Comparison of ENCODE assay signal across 24 cellular contexts in genomic region chr10:5946786-5947185, GRCh38. TPM values are rescaled to one million over a fixed set of nuclear protein-coding genes. Genes with fewer than 3 reads are reported as not detected.
DNase-seq lines count a peak whose midpoint lies in the region; ATAC-seq, FAIRE-seq and TF ChIP-seq lines count a peak whose summit lies in the region.
"Had no signal": no experiment of that assay in that cellular context is flagged by ENCODE, and none has a peak within 500 bp of the region (broad histone marks: within the 10 kb centered on the region; RNA-seq: fewer than 3 reads in every experiment).

No MANE protein-coding gene starts in this region.

- no peaks in the 10 kb centered on the region for H3K9me3 ChIP-seq in right lobe of liver
- H3K9me3 ChIP-seq in HepG2 (ENCODE audit: low read length): no peaks in the 10 kb centered on the region
- no peaks in the 10 kb centered on the region for H3K9me3 ChIP-seq in endothelial cell of umbilical vein (replicated peaks; ENCODE audit: control insufficient read depth, insufficient read depth, low read length)
- no peaks in the 10 kb centered on the region for H3K9me3 ChIP-seq in aorta (ENCODE audit: control insufficient read depth, low read length)
- H3K9me3 ChIP-seq: A549 had no signal

- H3K4me3 ChIP-seq in right lobe of liver (no peak overlapping the region), HepG2 (replicated peaks in 1 of 3; ENCODE audit: insufficient read depth in 1 of 3, low read depth in 2 of 3, low read length in 3 of 3) (no peak overlapping the region), endothelial cell of umbilical vein (replicated peaks in 1 of 3; ENCODE audit: insufficient read depth in 1 of 3, low read depth in 1 of 3, low read length in 3 of 3) (no peak overlapping the region), aorta (ENCODE audit: low read length in 2 of 2) (no peak overlapping the region)
- H3K4me3 ChIP-seq: A549, GM12878 had no signal

- ATAC-seq in right lobe of liver (no peak), HepG2 (no peak), aorta (ENCODE audit: low FRiP score) (no peak), GM18502 (IDR thresholded peaks at IDR 0.05; ENCODE audit: poor library complexity, unreplicated experiment) (no peak)
- ATAC-seq in activated naive CD4-positive, alpha-beta T cell treated with anti-CD3 and anti-CD28 coated beads, Interleukin-2, amount 50 U/mL, for 72 hours: no peak
- ATAC-seq: A549; activated CD8-positive, alpha-beta memory T cell treated with anti-CD3 and anti-CD28 coated beads, Interleukin-2, amount 10 ng/mL, durations not matched to agents 7 days and 5 days; GM12878; left lobe of liver; SK-N-SH treated with all-trans-retinoic acid at 6 μM for 48 hours had no signal

- 74% methylated on average over 5 of the region's 8 CpGs for WGBS in right lobe of liver (ENCODE audit: insufficient coverage, low coverage, low lambda C conversion rate, missing lambda C conversion rate)
- 43% methylated on average over 7 of the region's 8 CpGs for WGBS in HepG2 (ENCODE audit: low lambda C conversion rate)
- WGBS in aorta, 2 donors: 87 to 94% methylated on average over 8 of the region's 8 CpGs

- H3K27me3 ChIP-seq in right lobe of liver (no peaks in the 10 kb centered on the region), HepG2 (ENCODE audit: control insufficient read depth in 1 of 2, insufficient read depth in 2 of 2, low read length in 2 of 2) (peaks cover 5 to 52% of the 10 kb centered on the region in 2 experiments), endothelial cell of umbilical vein (ENCODE audit: control insufficient read depth in 2 of 2, insufficient read depth in 2 of 2, low read length in 2 of 2) (no peaks in the 10 kb centered on the region), aorta (ENCODE audit: control insufficient read depth in 1 of 2, insufficient read depth in 2 of 2, low read length in 1 of 2) (no peaks in the 10 kb centered on the region)

- TF ChIP-seq RAD21 in HepG2 (CRISPR knock-in tag; IDR thresholded peaks at IDR 0.05): no peak

- FAIRE-seq in HepG2 (lab: Jason Lieb, UNC): no peak
- FAIRE-seq in endothelial cell of umbilical vein (lab: Jason Lieb, UNC): peak; percentile 33
- FAIRE-seq: A549, GM12878 had no signal

- H3K27ac ChIP-seq in right lobe of liver (peak overlapping the region in 2 of 3 donors; percentile 58 to 81), HepG2 (ENCODE audit: extremely low read length, insufficient read depth, low read length) (no peak overlapping the region), endothelial cell of umbilical vein (ENCODE audit: insufficient read depth, low read depth, low read length) (peak overlapping the region; percentile 14), aorta (ENCODE audit: low read depth in 1 of 2, low read length in 2 of 2) (peak overlapping the region in 1 of 2 donors; percentile 50)
- H3K27ac ChIP-seq: A549 had no signal

- dilution Hi-C loops in endothelial cell of umbilical vein (cut with MboI; ENCODE audit: extremely low pct_ligation_motif_present, low sequenced_read_pairs): no loop called here

- H3K36me3 ChIP-seq in right lobe of liver: no peaks in the 10 kb centered on the region
- H3K36me3 ChIP-seq in HepG2 (replicated peaks in 1 of 2; ENCODE audit: control insufficient read depth in 1 of 2, insufficient read depth in 2 of 2, low read length in 2 of 2): no peaks in the 10 kb centered on the region
- H3K36me3 ChIP-seq in endothelial cell of umbilical vein (ENCODE audit: control insufficient read depth in 2 of 2, extremely low read depth in 1 of 2, insufficient read depth in 2 of 2, low read length in 2 of 2): no peaks in the 10 kb centered on the region
- H3K36me3 ChIP-seq in aorta (ENCODE audit: control insufficient read depth in 1 of 2, insufficient read depth in 2 of 2, low read length in 1 of 2): no peaks in the 10 kb centered on the region

- H3K4me2 ChIP-seq in HepG2 (ENCODE audit: low read depth, low read length) (no peak overlapping the region), endothelial cell of umbilical vein (ENCODE audit: insufficient read depth, low read length) (no peak overlapping the region)
- H3K4me2 ChIP-seq: A549 had no signal

- H4K20me1 ChIP-seq in HepG2 (ENCODE audit: insufficient read depth, low read length) (no peaks in the 10 kb centered on the region), endothelial cell of umbilical vein (replicated peaks; ENCODE audit: control insufficient read depth, extremely low read depth, insufficient read depth, low read length) (no peaks in the 10 kb centered on the region)

- CTCF ChIA-PET in HepG2 (lab: Yijun Ruan, JAX; ENCODE audit: low intra/inter-chr PET ratio, low total read pairs): no interaction called here
- CTCF ChIA-PET in endothelial cell of umbilical vein (lab: Charles Lee): interaction anchor here (0.9 to 3.2 kb wide), 3 partner anchors 67 to 455 kb away, joined by 5 to 32 read pairs (median 20); no protein-coding TSS in a partner anchor

- TF ChIP-seq POLR2A in right lobe of liver (IDR thresholded peaks at IDR 0.05) (no peak), HepG2 (IDR thresholded peaks at IDR 0.05; ENCODE audit: insufficient read depth in 1 of 2, low read depth in 2 of 2, low read length in 2 of 2) (no peak), endothelial cell of umbilical vein (IDR thresholded peaks at IDR 0.05; ENCODE audit: low read depth, low read length) (no peak)

- H3K79me2 ChIP-seq in HepG2 (ENCODE audit: insufficient read depth, low read length) (no peaks in the 10 kb centered on the region), endothelial cell of umbilical vein (ENCODE audit: control insufficient read depth, insufficient read depth, low read length) (no peaks in the 10 kb centered on the region)

- POLR2A ChIA-PET in HepG2 (lab: Yijun Ruan, JAX) (no interaction called here), endothelial cell of umbilical vein (lab: Charles Lee) (interaction anchor here (0.6 kb wide), 1 partner anchor 210 kb away, joined by 3 read pairs; no protein-coding TSS in a partner anchor)

- TF ChIP-seq CTCF in right lobe of liver (IDR thresholded peaks at IDR 0.05) (no peak), HepG2 (CRISPR knock-in tag; IDR thresholded peaks at IDR 0.05) (no peak), endothelial cell of umbilical vein (IDR thresholded peaks at IDR 0.05; ENCODE audit: extremely low read depth in 1 of 2, insufficient read depth in 1 of 2, low read depth in 1 of 2, low read length in 2 of 2) (no peak)

- no peaks in the 10 kb centered on the region for H3K9me1 ChIP-seq in endothelial cell of umbilical vein (replicated peaks; ENCODE audit: control insufficient read depth, extremely low read depth, insufficient read depth, low read length)

- in situ Hi-C loops in HepG2 (cut with HindIII; ENCODE audit: extremely low pct_ligation_motif_present, low pct_unique_long_range_greater_than_20kb): no loop called here

- H3K9ac ChIP-seq in HepG2 (ENCODE audit: insufficient read depth, low read depth, low read length) (no peak overlapping the region), endothelial cell of umbilical vein (replicated peaks; ENCODE audit: extremely low read depth, insufficient read depth, low read length) (no peak overlapping the region)

- intact Hi-C loops in right lobe of liver (cut with DNase I): no loop called here
- intact Hi-C loops in HepG2 (cut with micrococcal nuclease; ENCODE audit: unreplicated experiment): loop anchor here (5.0 to 10.0 kb wide), 2 partner anchors 66 to 138 kb away; partner anchors contain the start of gene RBM17
- intact Hi-C loops in endothelial cell of umbilical vein (cut with micrococcal nuclease): loop anchor here (5.0 kb wide), 2 partner anchors 206 to 256 kb away; partner anchors contain the start of gene PFKFB3
- intact Hi-C loops in posterior vena cava (cut with DNase I): loop anchor here (5.0 to 10.0 kb wide), 2 partner anchors 138 to 226 kb away; partner anchors contain the start of gene RBM17 (in 1 of the 2)
- intact Hi-C loops in aorta (cut with DNase I): loop anchor here (2.0 to 10.0 kb wide), 3 partner anchors 30 to 141 kb away; partner anchors contain the start of genes IL15RA (in 1 of the 2) and RBM17 (in 1 of the 2)

- H2AFZ ChIP-seq in HepG2 (ENCODE audit: low read length) (no peak overlapping the region), endothelial cell of umbilical vein (ENCODE audit: low read depth, low read length) (no peak overlapping the region)

- H3K9me3 Mint-ChIP-seq in activated naive CD4-positive, alpha-beta T cell treated with anti-CD3 and anti-CD28 coated beads, Interleukin-2, amount 50 U/mL, for 72 hours: no peaks in the 10 kb centered on the region
- H3K9me3 Mint-ChIP-seq: activated CD4-positive, alpha-beta T cell treated with anti-CD3 and anti-CD28 coated beads, Interleukin-2, amount 10 ng/mL, durations not matched to agents 7 days and 5 days; immature natural killer cell had no signal

- H3K36me3 Mint-ChIP-seq in activated naive CD4-positive, alpha-beta T cell treated with anti-CD3 and anti-CD28 coated beads, Interleukin-2, amount 50 U/mL, for 72 hours: no peaks in the 10 kb centered on the region

- H3K27ac Mint-ChIP-seq in activated naive CD4-positive, alpha-beta T cell treated with anti-CD3 and anti-CD28 coated beads, Interleukin-2, amount 50 U/mL, for 72 hours: peak overlapping the region in 1 of 2 donors; percentile 57
- H3K27ac Mint-ChIP-seq: activated CD4-positive, alpha-beta T cell treated with anti-CD3 and anti-CD28 coated beads, Interleukin-2, amount 10 ng/mL, durations not matched to agents 7 days and 5 days; activated CD8-positive, alpha-beta memory T cell treated with anti-CD3 and anti-CD28 coated beads, Interleukin-2, amount 10 ng/mL, durations not matched to agents 7 days and 5 days; B cell had no signal

- H3K4me1 ChIP-seq in right lobe of liver (peaks cover 0 to 21% (median 6%) of the 10 kb centered on the region in 4 donors), HepG2 (ENCODE audit: insufficient read depth, low read length) (peaks cover 29% of the 10 kb centered on the region), endothelial cell of umbilical vein (ENCODE audit: control insufficient read depth, extremely low read depth, insufficient read depth, low read length) (peaks cover 55% of the 10 kb centered on the region), aorta (ENCODE audit: control insufficient read depth in 1 of 2, insufficient read depth in 2 of 2, low read length in 2 of 2) (no peaks in the 10 kb centered on the region)

- BruUV-seq in HepG2 (replicated peaks; lab: Mats Ljungman, UMichigan): no TSS peak
- BruUV-seq in endothelial cell of umbilical vein (replicated peaks; lab: Mats Ljungman, UMichigan): no TSS peak

- DNase-seq in right lobe of liver (no peak), HepG2 (ENCODE audit: low spot score) (no peak), endothelial cell of umbilical vein (ENCODE audit: low read depth, low spot score) (no peak), posterior vena cava (ENCODE audit: low spot score) (peak; percentile 64), aorta (peak; percentile 47 to 73), cortex of kidney (lab: John Stamatoyannopoulos, UW) (no peak)
- no peak for DNase-seq in activated naive CD4-positive, alpha-beta T cell treated with anti-CD3 and anti-CD28 coated beads, Interleukin-2, amount 50 U/mL, for 72 hours (ENCODE audit: low spot score in 2 of 2)
- DNase-seq: activated CD4-positive, alpha-beta T cell treated with anti-CD3 and anti-CD28 coated beads, Interleukin-2, amount 10 ng/mL, durations not matched to agents 7 days and 5 days; activated CD8-positive, alpha-beta memory T cell treated with anti-CD3 and anti-CD28 coated beads, Interleukin-2, amount 10 ng/mL, durations not matched to agents 7 days and 5 days; activated naive CD4-positive, alpha-beta T cell treated with anti-CD3 and anti-CD28 coated beads, Interleukin-2, amount 50 U/mL, for 16 hours; caudate nucleus; foreskin fibroblast; immature natural killer cell; NCI-H1105 treated with DMSO at 0.1 percent for 48 hours; NCI-H2029 treated with DMSO at 0.1 percent for 48 hours; NCI-H345; NCI-H748 treated with DMSO at 0.1 percent for 48 hours had no signal

- no peak for TF ChIP-seq EP300 in HepG2 (IDR thresholded peaks at IDR 0.05; ENCODE audit: low read depth in 2 of 2, low read length in 2 of 2)
- no peak for TF ChIP-seq EP300 in HepG2 (CRISPR knock-in tag; IDR thresholded peaks at IDR 0.05; ENCODE audit: borderline replicate concordance)

RNA-seq across cellular contexts. Expression of gene IL15RA, which starts 30.6 kb away (rescaled TPM):
- 10 to 100 TPM in 4 of 6 experiments, 1 to 10 TPM in 2; 6.2 to 42.7 (median 13.3) TPM for total RNA-seq in right lobe of liver
- total RNA-seq in HepG2 (2016; rRNA removed; fragmentation: Illumina TruSeq; extraction: Trizol): 0.53 and 0.66 TPM in 2 replicates
- total RNA-seq in HepG2 (2016; cell fraction: cytosol; rRNA removed; fragmentation: Illumina TruSeq; extraction: Trizol; ENCODE audit: low read depth): 0.30 TPM in 1 of 2 replicates, not detected in the other
- total RNA-seq in HepG2 (2016; cell fraction: insoluble cytoplasmic fraction; rRNA removed; fragmentation: Illumina TruSeq; extraction: Trizol): 0.49 and 0.67 TPM in 2 replicates
- 0.43 and 0.55 TPM in 2 replicates for total RNA-seq in HepG2 (2016; cell fraction: membrane; rRNA removed; fragmentation: Illumina TruSeq; extraction: Trizol)
- total RNA-seq in HepG2 (2016; cell fraction: nucleus; rRNA removed; fragmentation: Illumina TruSeq; extraction: Trizol): 0.37 TPM in 1 of 2 replicates, not detected in the other
- polyA plus RNA-seq in HepG2 (2011; rRNA removed): 0.77 and 0.85 TPM in 2 replicates
- polyA plus RNA-seq in HepG2 (2011; cell fraction: cytosol; rRNA removed): 0.39 and 0.58 TPM in 2 replicates
- 0.48 and 0.50 TPM in 2 replicates for polyA plus RNA-seq in HepG2 (2011; cell fraction: nucleus; rRNA removed)
- polyA plus RNA-seq in HepG2 (2012): 0.27 TPM in 1 of 2 replicates, not detected in the other
- polyA plus RNA-seq in HepG2 (2016; cell fraction: cytosol; fragmentation: Illumina TruSeq; extraction: Trizol; ENCODE audit: low read depth): 0.33 and 0.44 TPM in 2 replicates
- polyA plus RNA-seq in HepG2 (2016; cell fraction: insoluble cytoplasmic fraction; fragmentation: Illumina TruSeq; extraction: Trizol; ENCODE audit: low read depth): 0.43 and 0.53 TPM in 2 replicates
- 0.45 and 0.56 TPM in 2 replicates for polyA plus RNA-seq in HepG2 (2016; cell fraction: membrane; fragmentation: Illumina TruSeq; extraction: Trizol; ENCODE audit: low read depth)
- 0.68 and 0.77 TPM in 2 replicates for polyA plus RNA-seq in HepG2 (2016; cell fraction: nucleus; fragmentation: Illumina TruSeq; extraction: Trizol; ENCODE audit: insufficient read depth, low read depth)
- polyA minus RNA-seq in HepG2 (2011; rRNA and poly(A)+ RNA removed; ENCODE audit: low replicate concordance): 1.1 and 4.7 TPM in 2 replicates
- polyA minus RNA-seq in HepG2 (2011; cell fraction: cytosol; rRNA and poly(A)+ RNA removed): not detected in 2 replicates
- not detected in 2 replicates for polyA minus RNA-seq in HepG2 (2011; cell fraction: nucleus; rRNA and poly(A)+ RNA removed)
- total RNA-seq in endothelial cell of umbilical vein: 16.1 and 18.8 TPM in 2 replicates
- 20.6 and 25.1 TPM in 2 replicates for polyA plus RNA-seq in endothelial cell of umbilical vein
- polyA plus RNA-seq in endothelial cell of umbilical vein (2011; cell fraction: cytosol; rRNA removed): 19.8 and 24.2 TPM in 2 replicates
- polyA plus RNA-seq in endothelial cell of umbilical vein (2011; cell fraction: nucleus; rRNA removed): 11.9 and 12.5 TPM in 2 replicates
- 20.9 and 22.3 TPM in 2 replicates for polyA plus RNA-seq in endothelial cell of umbilical vein (2012)
- polyA minus RNA-seq in endothelial cell of umbilical vein: 6.8 and 10.8 TPM in 2 replicates
- 2.2 TPM for polyA minus RNA-seq in endothelial cell of umbilical vein (2011; cell fraction: cytosol; rRNA and poly(A)+ RNA removed)
- 2.8 and 3.0 TPM in 2 replicates for polyA minus RNA-seq in endothelial cell of umbilical vein (2011; cell fraction: nucleus; rRNA and poly(A)+ RNA removed)
- total RNA-seq in posterior vena cava: 10 to 100 TPM; 16.9 to 20.9 TPM
- total RNA-seq in aorta: 10 to 100 TPM; 19.0 to 21.2 TPM
- polyA plus RNA-seq in aorta: 10 to 100 TPM in 1 of 2 donors, 1 to 10 TPM in 1; 6.0 to 23.9 TPM
- 10 to 100 TPM in 1 of 2 donors, 1 to 10 TPM in 1; 6.6 to 16.7 TPM for total RNA-seq in activated naive CD4-positive, alpha-beta T cell treated with anti-CD3 and anti-CD28 coated beads, Interleukin-2, amount 50 U/mL, for 72 hours
- polyA plus RNA-seq: neural cell had no signal

RNA-seq across cellular contexts. Expression of gene FBH1, which starts 56.7 kb away (rescaled TPM):
- total RNA-seq in right lobe of liver (10 to 100 TPM; 30.8 to 38.6 (median 35.8) TPM), HepG2 (2016; rRNA removed; fragmentation: Illumina TruSeq; extraction: Trizol) (53.3 and 60.3 TPM in 2 replicates), endothelial cell of umbilical vein (86.1 and 97.0 TPM in 2 replicates), posterior vena cava (10 to 100 TPM; 75.1 to 78.6 TPM), aorta (100 to 1,000 TPM; 108 to 110 TPM)
- 46.8 and 53.6 TPM in 2 replicates for total RNA-seq in HepG2 (2016; cell fraction: cytosol; rRNA removed; fragmentation: Illumina TruSeq; extraction: Trizol; ENCODE audit: low read depth)
- total RNA-seq in HepG2 (2016; cell fraction: insoluble cytoplasmic fraction; rRNA removed; fragmentation: Illumina TruSeq; extraction: Trizol): 47.5 and 61.3 TPM in 2 replicates
- total RNA-seq in HepG2 (2016; cell fraction: membrane; rRNA removed; fragmentation: Illumina TruSeq; extraction: Trizol): 86.2 and 93.4 TPM in 2 replicates
- total RNA-seq in HepG2 (2016; cell fraction: nucleus; rRNA removed; fragmentation: Illumina TruSeq; extraction: Trizol): 56.0 and 63.9 TPM in 2 replicates
- polyA plus RNA-seq in HepG2 (2011; rRNA removed) (48.8 and 51.3 TPM in 2 replicates), endothelial cell of umbilical vein (66.1 and 71.4 TPM in 2 replicates), aorta (100 to 1,000 TPM in 1 of 2 donors, 10 to 100 TPM in 1; 36.9 to 101 TPM)
- 37.9 and 38.9 TPM in 2 replicates for polyA plus RNA-seq in HepG2 (2011; cell fraction: cytosol; rRNA removed)
- polyA plus RNA-seq in HepG2 (2011; cell fraction: nucleus; rRNA removed): 102 and 103 TPM in 2 replicates
- polyA plus RNA-seq in HepG2 (2012): 25.8 and 31.0 TPM in 2 replicates
- polyA plus RNA-seq in HepG2 (2016; cell fraction: cytosol; fragmentation: Illumina TruSeq; extraction: Trizol; ENCODE audit: low read depth): 25.2 and 27.2 TPM in 2 replicates
- polyA plus RNA-seq in HepG2 (2016; cell fraction: insoluble cytoplasmic fraction; fragmentation: Illumina TruSeq; extraction: Trizol; ENCODE audit: low read depth): 42.1 and 54.3 TPM in 2 replicates
- polyA plus RNA-seq in HepG2 (2016; cell fraction: membrane; fragmentation: Illumina TruSeq; extraction: Trizol; ENCODE audit: low read depth): 51.3 and 57.7 TPM in 2 replicates
- polyA plus RNA-seq in HepG2 (2016; cell fraction: nucleus; fragmentation: Illumina TruSeq; extraction: Trizol; ENCODE audit: insufficient read depth, low read depth): 100 and 105 TPM in 2 replicates
- polyA minus RNA-seq in HepG2 (2011; rRNA and poly(A)+ RNA removed; ENCODE audit: low replicate concordance): 111 and 138 TPM in 2 replicates
- 31.6 and 35.3 TPM in 2 replicates for polyA minus RNA-seq in HepG2 (2011; cell fraction: cytosol; rRNA and poly(A)+ RNA removed)
- 71.1 and 80.8 TPM in 2 replicates for polyA minus RNA-seq in HepG2 (2011; cell fraction: nucleus; rRNA and poly(A)+ RNA removed)
- polyA plus RNA-seq in endothelial cell of umbilical vein (2011; cell fraction: cytosol; rRNA removed): 81.4 and 81.8 TPM in 2 replicates
- polyA plus RNA-seq in endothelial cell of umbilical vein (2011; cell fraction: nucleus; rRNA removed): 185 and 232 TPM in 2 replicates
- 61.8 and 67.5 TPM in 2 replicates for polyA plus RNA-seq in endothelial cell of umbilical vein (2012)
- polyA minus RNA-seq in endothelial cell of umbilical vein: 205 and 241 TPM in 2 replicates
- polyA minus RNA-seq in endothelial cell of umbilical vein (2011; cell fraction: cytosol; rRNA and poly(A)+ RNA removed): 29.7 TPM
- polyA minus RNA-seq in endothelial cell of umbilical vein (2011; cell fraction: nucleus; rRNA and poly(A)+ RNA removed): 91.8 and 125 TPM in 2 replicates
- 10 to 100 TPM; 51.8 to 53.5 TPM for total RNA-seq in activated naive CD4-positive, alpha-beta T cell treated with anti-CD3 and anti-CD28 coated beads, Interleukin-2, amount 50 U/mL, for 72 hours

RNA-seq across cellular contexts. Expression of gene ANKRD16, which starts 57.1 kb away (rescaled TPM):
- total RNA-seq in right lobe of liver (1 to 10 TPM; 1.8 to 6.1 (median 4.1) TPM), HepG2 (2016; rRNA removed; fragmentation: Illumina TruSeq; extraction: Trizol) (5.4 and 8.0 TPM in 2 replicates), endothelial cell of umbilical vein (4.4 and 6.9 TPM in 2 replicates), posterior vena cava (1 to 10 TPM; 3.6 to 4.5 TPM), aorta (1 to 10 TPM; 4.6 to 8.8 TPM)
- total RNA-seq in HepG2 (2016; cell fraction: cytosol; rRNA removed; fragmentation: Illumina TruSeq; extraction: Trizol; ENCODE audit: low read depth): 1.9 and 2.7 TPM in 2 replicates
- total RNA-seq in HepG2 (2016; cell fraction: insoluble cytoplasmic fraction; rRNA removed; fragmentation: Illumina TruSeq; extraction: Trizol): 6.3 and 7.1 TPM in 2 replicates
- total RNA-seq in HepG2 (2016; cell fraction: membrane; rRNA removed; fragmentation: Illumina TruSeq; extraction: Trizol): 3.9 and 4.7 TPM in 2 replicates
- total RNA-seq in HepG2 (2016; cell fraction: nucleus; rRNA removed; fragmentation: Illumina TruSeq; extraction: Trizol): 7.7 and 9.0 TPM in 2 replicates
- polyA plus RNA-seq in HepG2 (2011; rRNA removed) (11.2 and 11.4 TPM in 2 replicates), endothelial cell of umbilical vein (8.0 and 9.4 TPM in 2 replicates), aorta (1 to 10 TPM; 6.1 to 6.7 TPM)
- polyA plus RNA-seq in HepG2 (2011; cell fraction: cytosol; rRNA removed): 6.7 and 8.3 TPM in 2 replicates
- polyA plus RNA-seq in HepG2 (2011; cell fraction: nucleus; rRNA removed): 16.0 and 18.1 TPM in 2 replicates
- polyA plus RNA-seq in HepG2 (2012): 4.1 and 4.2 TPM in 2 replicates
- 2.1 and 2.4 TPM in 2 replicates for polyA plus RNA-seq in HepG2 (2016; cell fraction: cytosol; fragmentation: Illumina TruSeq; extraction: Trizol; ENCODE audit: low read depth)
- 6.3 and 7.9 TPM in 2 replicates for polyA plus RNA-seq in HepG2 (2016; cell fraction: insoluble cytoplasmic fraction; fragmentation: Illumina TruSeq; extraction: Trizol; ENCODE audit: low read depth)
- 3.7 and 4.2 TPM in 2 replicates for polyA plus RNA-seq in HepG2 (2016; cell fraction: membrane; fragmentation: Illumina TruSeq; extraction: Trizol; ENCODE audit: low read depth)
- 11.7 and 12.7 TPM in 2 replicates for polyA plus RNA-seq in HepG2 (2016; cell fraction: nucleus; fragmentation: Illumina TruSeq; extraction: Trizol; ENCODE audit: insufficient read depth, low read depth)
- 33.4 and 63.2 TPM in 2 replicates for polyA minus RNA-seq in HepG2 (2011; rRNA and poly(A)+ RNA removed; ENCODE audit: low replicate concordance)
- polyA minus RNA-seq in HepG2 (2011; cell fraction: cytosol; rRNA and poly(A)+ RNA removed): 4.2 and 6.3 TPM in 2 replicates
- polyA minus RNA-seq in HepG2 (2011; cell fraction: nucleus; rRNA and poly(A)+ RNA removed): 25.5 and 26.4 TPM in 2 replicates
- 6.6 and 7.4 TPM in 2 replicates for polyA plus RNA-seq in endothelial cell of umbilical vein (2011; cell fraction: cytosol; rRNA removed)
- 8.2 and 10.5 TPM in 2 replicates for polyA plus RNA-seq in endothelial cell of umbilical vein (2011; cell fraction: nucleus; rRNA removed)
- 4.1 and 4.6 TPM in 2 replicates for polyA plus RNA-seq in endothelial cell of umbilical vein (2012)
- polyA minus RNA-seq in endothelial cell of umbilical vein: 14.9 and 29.1 TPM in 2 replicates
- polyA minus RNA-seq in endothelial cell of umbilical vein (2011; cell fraction: cytosol; rRNA and poly(A)+ RNA removed): 5.6 TPM
- polyA minus RNA-seq in endothelial cell of umbilical vein (2011; cell fraction: nucleus; rRNA and poly(A)+ RNA removed): 7.4 and 8.0 TPM in 2 replicates
- 1 to 10 TPM; 3.3 to 6.8 TPM for total RNA-seq in activated naive CD4-positive, alpha-beta T cell treated with anti-CD3 and anti-CD28 coated beads, Interleukin-2, amount 50 U/mL, for 72 hours

Comparison
In these comparisons a context has a peak if more than half of its experiments do, and no peak if none do; other contexts are left out.
1. intact Hi-C loops: an anchor here in HepG2 (5.0 to 10.0 kb wide), endothelial cell of umbilical vein (5.0 kb wide), posterior vena cava (5.0 to 10.0 kb wide) and aorta (2.0 to 10.0 kb wide); none called in right lobe of liver.
2. DNase-seq: peak in posterior vena cava (single experiment) and aorta (2 of 2); none in right lobe of liver (0 of 3), HepG2 (single experiment), endothelial cell of umbilical vein (single experiment), activated naive CD4-positive, alpha-beta T cell treated with anti-CD3 and anti-CD28 coated beads, Interleukin-2, amount 50 U/mL, for 72 hours (0 of 2) and cortex of kidney (single experiment).